Comparison of ENCODE assay signal across 22 cellular contexts in the genomic region with DNA sequence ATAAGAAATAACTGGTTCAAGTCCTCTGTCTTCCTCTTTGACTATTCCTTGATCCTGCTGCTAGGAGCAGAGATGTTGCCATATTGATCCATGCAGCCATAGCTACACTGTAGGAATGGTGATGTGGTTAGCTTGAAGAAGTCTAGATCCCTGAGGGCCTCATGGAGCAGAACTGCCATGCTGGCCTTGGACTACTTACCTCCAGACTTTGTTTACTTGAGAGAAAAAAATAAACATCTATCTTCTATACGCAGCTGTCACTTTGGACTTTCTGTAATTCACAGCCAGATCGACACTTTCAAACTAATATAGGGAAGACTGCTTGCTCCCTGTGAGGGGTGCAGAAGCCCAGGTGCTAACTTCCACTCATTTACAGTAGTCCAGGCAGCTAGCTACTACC.
DNase-seq lines count a peak whose midpoint lies in the region; ATAC-seq lines count a peak whose summit lies in the region.
"Had no signal": no experiment of that assay in that cellular context is flagged by ENCODE, and none has a peak within 500 bp of the region (broad histone marks: within the 10 kb centered on the region; RNA-seq: fewer than 3 reads in every experiment).

No MANE protein-coding gene starts in this region.

- H3K4me3 Mint-ChIP-seq in CD8-positive, alpha-beta memory T cell: no peak overlapping the region
- H3K4me3 Mint-ChIP-seq in activated naive CD8-positive, alpha-beta T cell treated with anti-CD3 and anti-CD28 coated beads, Interleukin-2, amount 50 U/mL, for 24 hours: no peak overlapping the region
- no peak overlapping the region for H3K4me3 Mint-ChIP-seq in stimulated activated effector memory CD8-positive, alpha-beta T cell treated with anti-CD3 and anti-CD28 coated beads, Interleukin-12 subunit alpha, Interleukin-12 subunit beta, amount 100 ng/mL, for 72 hours

- POLR2A ChIA-PET in CD8-positive, alpha-beta memory T cell (lab: Charles Lee): no interaction called here

- peak overlapping the region; percentile 17 to 65 for H3K27ac Mint-ChIP-seq in activated naive CD4-positive, alpha-beta T cell treated with anti-CD3 and anti-CD28 coated beads, Interleukin-2, amount 50 U/mL, for 72 hours
- peak overlapping the region in 7 of 8 donors; percentile 8 to 85 (median 43) for H3K27ac Mint-ChIP-seq in CD8-positive, alpha-beta memory T cell
- H3K27ac Mint-ChIP-seq in activated naive CD8-positive, alpha-beta T cell treated with anti-CD3 and anti-CD28 coated beads, Interleukin-2, amount 50 U/mL, for 24 hours: peak overlapping the region; percentile 6
- peak overlapping the region; percentile 74 for H3K27ac Mint-ChIP-seq in stimulated activated effector memory CD8-positive, alpha-beta T cell treated with anti-CD3 and anti-CD28 coated beads, Interleukin-12 subunit alpha, Interleukin-12 subunit beta, amount 100 ng/mL, for 72 hours

- H3K27me3 Mint-ChIP-seq in CD8-positive, alpha-beta memory T cell: no peaks in the 10 kb centered on the region
- H3K27me3 Mint-ChIP-seq in activated naive CD8-positive, alpha-beta T cell treated with anti-CD3 and anti-CD28 coated beads, Interleukin-2, amount 50 U/mL, for 24 hours: no peaks in the 10 kb centered on the region

- peaks cover 25 to 38% of the 10 kb centered on the region in 2 donors for H3K36me3 Mint-ChIP-seq in activated naive CD4-positive, alpha-beta T cell treated with anti-CD3 and anti-CD28 coated beads, Interleukin-2, amount 50 U/mL, for 72 hours
- H3K36me3 Mint-ChIP-seq in CD8-positive, alpha-beta memory T cell: peaks cover 4 to 94% (median 42%) of the 10 kb centered on the region in 3 donors
- peaks cover 35% of the 10 kb centered on the region for H3K36me3 Mint-ChIP-seq in activated naive CD8-positive, alpha-beta T cell treated with anti-CD3 and anti-CD28 coated beads, Interleukin-2, amount 50 U/mL, for 24 hours (ENCODE audit: low read depth)
- peaks cover 96% of the 10 kb centered on the region for H3K36me3 Mint-ChIP-seq in stimulated activated effector memory CD8-positive, alpha-beta T cell treated with anti-CD3 and anti-CD28 coated beads, Interleukin-12 subunit alpha, Interleukin-12 subunit beta, amount 100 ng/mL, for 72 hours

- no peak for ATAC-seq in activated naive CD4-positive, alpha-beta T cell treated with anti-CD3 and anti-CD28 coated beads, Interleukin-2, amount 50 U/mL, for 72 hours
- no peak for ATAC-seq in activated naive CD8-positive, alpha-beta T cell treated with anti-CD3 and anti-CD28 coated beads, Interleukin-2, amount 50 U/mL, for 24 hours
- no peak for ATAC-seq in stimulated activated effector memory CD8-positive, alpha-beta T cell treated with anti-CD3 and anti-CD28 coated beads, Interleukin-12 subunit alpha, Interleukin-12 subunit beta, amount 100 ng/mL, for 72 hours
- ATAC-seq in GM18519 (IDR thresholded peaks at IDR 0.05; ENCODE audit: low FRiP score, unreplicated experiment): no peak
- ATAC-seq: GM12878, SK-N-SH treated with all-trans-retinoic acid at 6 μM for 48 hours had no signal

- peaks cover 7 to 13% (median 8%) of the 10 kb centered on the region in 3 donors for H3K4me1 Mint-ChIP-seq in CD8-positive, alpha-beta memory T cell
- no peaks in the 10 kb centered on the region for H3K4me1 Mint-ChIP-seq in activated naive CD8-positive, alpha-beta T cell treated with anti-CD3 and anti-CD28 coated beads, Interleukin-2, amount 50 U/mL, for 24 hours
- H3K4me1 Mint-ChIP-seq in stimulated activated effector memory CD8-positive, alpha-beta T cell treated with anti-CD3 and anti-CD28 coated beads, Interleukin-12 subunit alpha, Interleukin-12 subunit beta, amount 100 ng/mL, for 72 hours: peaks cover 6% of the 10 kb centered on the region

- no peaks in the 10 kb centered on the region for H3K4me1 ChIP-seq in CD8-positive, alpha-beta memory T cell (ENCODE audit: insufficient read depth, low read length)
- H3K4me1 ChIP-seq: Caco-2, Peyer's patch had no signal

- no peaks in the 10 kb centered on the region for H3K9me3 ChIP-seq in CD8-positive, alpha-beta memory T cell (ENCODE audit: low read length)
- H3K9me3 ChIP-seq: Caco-2, Peyer's patch had no signal

- CTCF ChIA-PET in CD8-positive, alpha-beta memory T cell (lab: Charles Lee): no interaction called here

- H3K36me3 ChIP-seq in CD8-positive, alpha-beta memory T cell (ENCODE audit: insufficient read depth, low read length): peaks cover 72% of the 10 kb centered on the region

- H3K4me3 ChIP-seq in CD8-positive, alpha-beta memory T cell (ENCODE audit: low read length): no peak overlapping the region
- H3K4me3 ChIP-seq: GM12878, Peyer's patch had no signal

- H3K27me3 ChIP-seq in CD8-positive, alpha-beta memory T cell (ENCODE audit: insufficient read depth, low read length, poor library complexity, severe bottlenecking): no peaks in the 10 kb centered on the region
- H3K27me3 ChIP-seq: Peyer's patch had no signal

- no peak for DNase-seq in activated naive CD4-positive, alpha-beta T cell treated with anti-CD3 and anti-CD28 coated beads, Interleukin-2, amount 50 U/mL, for 72 hours (ENCODE audit: low spot score in 2 of 2)
- DNase-seq in activated naive CD4-positive, alpha-beta T cell treated with Interleukin-2 at 50 U/mL for 16 hours: no peak
- DNase-seq in CD8-positive, alpha-beta memory T cell: no peak
- no peak for DNase-seq in activated naive CD8-positive, alpha-beta T cell treated with anti-CD3 and anti-CD28 coated beads, Interleukin-2, amount 50 U/mL, for 24 hours
- DNase-seq in stimulated activated effector memory CD8-positive, alpha-beta T cell treated with anti-CD3 and anti-CD28 coated beads, Interleukin-12 subunit alpha, Interleukin-12 subunit beta, amount 100 ng/mL, for 72 hours (ENCODE audit: low spot score in 2 of 2): no peak
- DNase-seq in NAMALWA (ENCODE audit: low spot score): no peak
- DNase-seq: AML-193, Caco-2, DMS 273 treated with DMSO at 0.1 percent for 48 hours, DMS79 treated with DMSO at 0.1 percent for 48 hours, H7, Kasumi-1, NCI-H1092 treated with DMSO at 0.1 percent for 48 hours, NCI-H2029 treated with DMSO at 0.1 percent for 48 hours, NCI-H226, NCI-H524, NCI-H774, Peyer's patch had no signal

- no peaks in the 10 kb centered on the region for H3K9me3 Mint-ChIP-seq in activated naive CD4-positive, alpha-beta T cell treated with anti-CD3 and anti-CD28 coated beads, Interleukin-2, amount 50 U/mL, for 72 hours
- H3K9me3 Mint-ChIP-seq in CD8-positive, alpha-beta memory T cell: no peaks in the 10 kb centered on the region
- no peaks in the 10 kb centered on the region for H3K9me3 Mint-ChIP-seq in activated naive CD8-positive, alpha-beta T cell treated with anti-CD3 and anti-CD28 coated beads, Interleukin-2, amount 50 U/mL, for 24 hours
- H3K9me3 Mint-ChIP-seq in stimulated activated effector memory CD8-positive, alpha-beta T cell treated with anti-CD3 and anti-CD28 coated beads, Interleukin-12 subunit alpha, Interleukin-12 subunit beta, amount 100 ng/mL, for 72 hours: no peaks in the 10 kb centered on the region

- no peak overlapping the region for H3K27ac ChIP-seq in CD8-positive, alpha-beta memory T cell (ENCODE audit: low read depth, low read length)
- H3K27ac ChIP-seq: C4-2B, Peyer's patch had no signal

Comparison
In these comparisons a context has a peak if more than half of its experiments do, and no peak if none do; other contexts are left out.
1. H3K27ac Mint-ChIP-seq: peak in every context shown above with its lines; median percentile 74 in stimulated activated effector memory CD8-positive, alpha-beta T cell treated with anti-CD3 and anti-CD28 coated beads, Interleukin-12 subunit alpha, Interleukin-12 subunit beta, amount 100 ng/mL, for 72 hours; 43 in CD8-positive, alpha-beta memory T cell; 41 in activated naive CD4-positive, alpha-beta T cell treated with anti-CD3 and anti-CD28 coated beads, Interleukin-2, amount 50 U/mL, for 72 hours; 6 in activated naive CD8-positive, alpha-beta T cell treated with anti-CD3 and anti-CD28 coated beads, Interleukin-2, amount 50 U/mL, for 24 hours.